23 cellular contexts compared by ENCODE assay signal in genomic region chr17:78108726-78109488, GRCh38. TPM values are rescaled to one million over a fixed set of nuclear protein-coding genes. Genes with fewer than 3 reads are reported as not detected.
A peak's percentile ranks its signal among the peaks of the same experiment; 100 is the strongest.
DNase-seq lines count a peak whose midpoint lies in the region; ATAC-seq and TF ChIP-seq lines count a peak whose summit lies in the region.
"Had no signal": no experiment of that assay in that cellular context is flagged by ENCODE, and none has a peak within 500 bp of the region (broad histone marks: within the 10 kb centered on the region; RNA-seq: fewer than 3 reads in every experiment).

No MANE protein-coding gene starts in this region.

- POLR2A ChIA-PET in HCT116 (lab: Charles Lee), result no interaction called here

- H3K4me1 ChIP-seq in HCT116 (ENCODE audit: control insufficient read depth in 1 of 2, insufficient read depth in 2 of 2, low read length in 2 of 2) (peaks cover 0 to 4% of the 10 kb centered on the region in 2 experiments; a peak in 1 of 4 replicates), osteoblast (ENCODE audit: insufficient read depth, low read length) (no peaks in the 10 kb centered on the region)
- peaks cover 16% of the 10 kb centered on the region for H3K4me1 ChIP-seq in effector memory CD4-positive, alpha-beta T cell (ENCODE audit: control insufficient read depth, insufficient read depth, low read length, poor library complexity, severe bottlenecking)
- H3K4me1 ChIP-seq: pancreas had no signal

- TF ChIP-seq RAD21 in HCT116 (IDR thresholded peaks at IDR 0.05; ENCODE audit: low read depth), result no peak

- H3K79me2 ChIP-seq in HCT116 (ENCODE audit: insufficient read depth, low read length) (no peaks in the 10 kb centered on the region), osteoblast (ENCODE audit: insufficient read depth, low read length) (no peaks in the 10 kb centered on the region)

- H4K20me1 ChIP-seq in HCT116 (ENCODE audit: insufficient read depth) (no peaks in the 10 kb centered on the region), osteoblast (ENCODE audit: insufficient read depth, low read length) (no peaks in the 10 kb centered on the region)

- TF ChIP-seq CTCF in HCT116 (IDR thresholded peaks at IDR 0.05 in 2 of 3, conservative IDR thresholded peaks at IDR 0.05 in 1 of 3; ENCODE audit: borderline replicate concordance in 1 of 3, insufficient read depth in 1 of 3, low read depth in 2 of 3, low read length in 2 of 3), result no peak
- no peak for TF ChIP-seq CTCF in osteoblast (IDR thresholded peaks at IDR 0.05; ENCODE audit: extremely low read depth, low read depth, low read length)

- CTCF ChIA-PET in HCT116 (lab: Charles Lee), result interaction anchor here (1.2 to 2.3 kb wide), 3 partner anchors 28 to 142 kb away, joined by 3 to 10 read pairs (median 3); no protein-coding TSS in a partner anchor

- no peak overlapping the region for H3K4me2 ChIP-seq in HCT116 (ENCODE audit: low read length)
- H3K4me2 ChIP-seq in osteoblast (ENCODE audit: insufficient read depth, low read length), result no peak overlapping the region
- H3K4me2 ChIP-seq: smooth muscle cell had no signal

- H3K27me3 ChIP-seq in HCT116 (ENCODE audit: insufficient read depth, low read length), result no peaks in the 10 kb centered on the region
- peaks cover 8% of the 10 kb centered on the region for H3K27me3 ChIP-seq in osteoblast (ENCODE audit: insufficient read depth, low read length)
- no peaks in the 10 kb centered on the region for H3K27me3 ChIP-seq in effector memory CD4-positive, alpha-beta T cell (replicated peaks; ENCODE audit: control insufficient read depth, insufficient read depth, low read length, poor library complexity, severe bottlenecking)
- H3K27me3 ChIP-seq: pancreas, Peyer's patch had no signal

- H3K4me3 ChIP-seq in HCT116 (replicated peaks in 1 of 2; ENCODE audit: low read depth in 1 of 2, low read length in 2 of 2), result no peak overlapping the region
- no peak overlapping the region for H3K4me3 ChIP-seq in osteoblast (ENCODE audit: insufficient read depth, low read length)
- no peak overlapping the region for H3K4me3 ChIP-seq in effector memory CD4-positive, alpha-beta T cell (ENCODE audit: insufficient read depth, low read depth, low read length, poor library complexity, severe bottlenecking)
- H3K4me3 ChIP-seq: pancreas, Peyer's patch, smooth muscle cell had no signal

- TF ChIP-seq POLR2A in HCT116 (IDR thresholded peaks at IDR 0.05; ENCODE audit: borderline replicate concordance, extremely low read depth, insufficient read depth, insufficient read length), result no peak

- no peaks in the 10 kb centered on the region for H3K9me3 ChIP-seq in HCT116 (ENCODE audit: control insufficient read depth in 1 of 2, insufficient read depth in 1 of 2, low read depth in 1 of 2, low read length in 2 of 2)
- H3K9me3 ChIP-seq in osteoblast (ENCODE audit: low read depth, low read length), result no peaks in the 10 kb centered on the region
- H3K9me3 ChIP-seq in effector memory CD4-positive, alpha-beta T cell (ENCODE audit: control insufficient read depth, low read length), result no peaks in the 10 kb centered on the region
- H3K9me3 ChIP-seq: pancreas, Peyer's patch had no signal

- no peak for DNase-seq in activated CD4-positive, alpha-beta T cell treated with anti-CD3 and anti-CD28 coated beads, Interleukin-2, amount 10 ng/mL, durations not matched to agents 24 days and 14 days
- DNase-seq in activated CD4-positive, alpha-beta T cell treated with anti-CD3 and anti-CD28 coated beads for 4 hours, result no peak
- DNase-seq in HCT116 (ENCODE audit: low read depth, low spot score) (no peak), cerebellar nuclear complex (lab: John Stamatoyannopoulos, UW) (peak; percentile 62 to 78), osteoblast (ENCODE audit: insufficient read length, low spot score, missing footprints) (peak; percentile 45)
- DNase-seq in effector memory CD4-positive, alpha-beta T cell, result no peak
- DNase-seq in activated CD8-positive, alpha-beta memory T cell treated with anti-CD3 and anti-CD28 coated beads, Interleukin-2, amount 50 U/mL, for 4 hours, result no peak
- DNase-seq: activated naive CD4-positive, alpha-beta T cell; DND-41; effector CD8-positive, alpha-beta T cell; Kasumi-1; NCI-H2171; NCI-H774; stimulated activated naive CD4-positive, alpha-beta T cell; SW 1271 had no signal

- H3K27me3 Mint-ChIP-seq in activated CD4-positive, alpha-beta T cell treated with anti-CD3 and anti-CD28 coated beads, Interleukin-2, amount 10 ng/mL, durations not matched to agents 24 days and 14 days, result no peaks in the 10 kb centered on the region

- TSS peak; percentile 10 for BruUV-seq in HCT116 (replicated peaks; lab: Mats Ljungman, UMichigan)

- ATAC-seq in HCT116, result no peak
- no peak for ATAC-seq in HG02642 (IDR thresholded peaks at IDR 0.05; ENCODE audit: poor library complexity, unreplicated experiment)
- ATAC-seq: pancreas had no signal

- H3K4me1 Mint-ChIP-seq in activated CD4-positive, alpha-beta T cell treated with anti-CD3 and anti-CD28 coated beads, Interleukin-2, amount 10 ng/mL, durations not matched to agents 24 days and 14 days, result peaks cover 25% of the 10 kb centered on the region

- H3K9me2 ChIP-seq in HCT116 (ENCODE audit: insufficient read depth), result no peaks in the 10 kb centered on the region

- H3K4me3 Mint-ChIP-seq in activated CD4-positive, alpha-beta T cell treated with anti-CD3 and anti-CD28 coated beads, Interleukin-2, amount 10 ng/mL, durations not matched to agents 24 days and 14 days, result no peak overlapping the region

- H3K36me3 Mint-ChIP-seq in activated CD4-positive, alpha-beta T cell treated with anti-CD3 and anti-CD28 coated beads, Interleukin-2, amount 10 ng/mL, durations not matched to agents 24 days and 14 days (ENCODE audit: low read depth), result peaks cover 50% of the 10 kb centered on the region

- H3K36me3 ChIP-seq in HCT116 (ENCODE audit: control insufficient read depth in 1 of 2, insufficient read depth in 2 of 2, low read length in 2 of 2), result no peaks in the 10 kb centered on the region; a peak in 1 of 4 replicates
- H3K36me3 ChIP-seq in osteoblast (ENCODE audit: insufficient read depth, low read length), result peaks cover 1% of the 10 kb centered on the region
- H3K36me3 ChIP-seq in effector memory CD4-positive, alpha-beta T cell (ENCODE audit: control insufficient read depth, insufficient read depth, low read length), result peaks cover 58% of the 10 kb centered on the region
- H3K36me3 ChIP-seq: pancreas had no signal

- peak overlapping the region; percentile 41 for H3K27ac Mint-ChIP-seq in activated CD4-positive, alpha-beta T cell treated with anti-CD3 and anti-CD28 coated beads, Interleukin-2, amount 10 ng/mL, durations not matched to agents 24 days and 14 days

- H2AFZ ChIP-seq in HCT116 (ENCODE audit: low read depth, low read length, poor library complexity, severe bottlenecking) (no peak overlapping the region), osteoblast (ENCODE audit: low read length) (no peak overlapping the region)

- RAD21 ChIA-PET in HCT116 (lab: Charles Lee; ENCODE audit: low non-redundant PET in 1 of 2, low total read pairs in 2 of 2, uncharacterized antibody in 2 of 2, unreplicated experiment in 2 of 2), result no interaction called here

- intact Hi-C loops in activated CD4-positive, alpha-beta T cell treated with anti-CD3 and anti-CD28 coated beads, Interleukin-2, amount 10 ng/mL, durations not matched to agents 24 days and 14 days (cut with micrococcal nuclease), result no loop called here
- intact Hi-C loops in HCT116 (cut with micrococcal nuclease), result no loop called here

- no peak overlapping the region for H3K9ac ChIP-seq in HCT116 (ENCODE audit: low read length)

- no peaks in the 10 kb centered on the region for H3K9me3 Mint-ChIP-seq in activated CD4-positive, alpha-beta T cell treated with anti-CD3 and anti-CD28 coated beads, Interleukin-2, amount 10 ng/mL, durations not matched to agents 24 days and 14 days

- H3K27ac ChIP-seq in HCT116 (ENCODE audit: low read depth, low read length) (no peak overlapping the region), osteoblast (ENCODE audit: low read depth, low read length) (no peak overlapping the region)
- H3K27ac ChIP-seq in effector memory CD4-positive, alpha-beta T cell (ENCODE audit: insufficient read depth, low read length, poor library complexity, severe bottlenecking), result no peak overlapping the region
- H3K27ac ChIP-seq: 22Rv1, C4-2B, pancreas, Peyer's patch had no signal

TF ChIP-seq in HCT116, 20 proteins besides CTCF, POLR2A, EP300 and RAD21:
- TF ChIP-seq POLR2AphosphoS5 (IDR thresholded peaks at IDR 0.05; ENCODE audit: low read depth, low read length) (no peak), ZBTB33 (IDR thresholded peaks at IDR 0.05; ENCODE audit: extremely low read depth, insufficient replicate concordance, low read length) (no peak)
TF ChIP-seq in HCT116: peak in this region for 0.

RNA-seq across cellular contexts. Expression of gene TMC6, which starts 19.6 kb away (rescaled TPM):
- total RNA-seq in activated CD4-positive, alpha-beta T cell treated with anti-CD3 and anti-CD28 coated beads, Interleukin-2, amount 10 ng/mL, durations not matched to agents 24 days and 14 days, result 250 and 251 TPM in 2 replicates
- 142 TPM for total RNA-seq in HCT116 (2021; ENCODE audit: unreplicated experiment)
- polyA plus RNA-seq in HCT116 (2012), result 93.2 and 96.7 TPM in 2 replicates
- under 0.01 TPM in 1 of 2 replicates, not detected in the other for total RNA-seq in osteoblast

RNA-seq across cellular contexts. Expression of gene TMC8, which starts 21.7 kb away (rescaled TPM):
- 231 and 234 TPM in 2 replicates for total RNA-seq in activated CD4-positive, alpha-beta T cell treated with anti-CD3 and anti-CD28 coated beads, Interleukin-2, amount 10 ng/mL, durations not matched to agents 24 days and 14 days
- total RNA-seq in HCT116 (2021; ENCODE audit: unreplicated experiment), result 7.8 TPM
- polyA plus RNA-seq in HCT116 (2012), result 4.7 and 6.0 TPM in 2 replicates
- not detected in 2 replicates for total RNA-seq in osteoblast

RNA-seq across cellular contexts. Expression of gene C17orf99, which starts 37.3 kb away (rescaled TPM):
- total RNA-seq in activated CD4-positive, alpha-beta T cell treated with anti-CD3 and anti-CD28 coated beads, Interleukin-2, amount 10 ng/mL, durations not matched to agents 24 days and 14 days, result not detected in 2 replicates
- total RNA-seq in HCT116 (2021; ENCODE audit: unreplicated experiment), result not detected
- polyA plus RNA-seq in HCT116 (2012), result not detected in 2 replicates
- not detected in 2 replicates for total RNA-seq in osteoblast
- total RNA-seq: activated CD8-positive, alpha-beta memory T cell treated with anti-CD3 and anti-CD28 coated beads for 36 hours; mononuclear cell; pancreas; smooth muscle cell had no signal
- polyA plus RNA-seq: pancreas had no signal

RNA-seq across cellular contexts. Expression of gene SYNGR2, which starts 59.5 kb away (rescaled TPM):
- 123 and 125 TPM in 2 replicates for total RNA-seq in activated CD4-positive, alpha-beta T cell treated with anti-CD3 and anti-CD28 coated beads, Interleukin-2, amount 10 ng/mL, durations not matched to agents 24 days and 14 days
- total RNA-seq in HCT116 (2021; ENCODE audit: unreplicated experiment), result 148 TPM
- 159 and 197 TPM in 2 replicates for polyA plus RNA-seq in HCT116 (2012)
- total RNA-seq in osteoblast, result 1.5 and 3.3 TPM in 2 replicates

Comparison
In these comparisons a context has a peak if more than half of its experiments do, and no peak if none do; other contexts are left out.
1. DNase-seq: peak in cerebellar nuclear complex (2 of 2) and osteoblast (single experiment); none in activated CD4-positive, alpha-beta T cell treated with anti-CD3 and anti-CD28 coated beads, Interleukin-2, amount 10 ng/mL, durations not matched to agents 24 days and 14 days (single experiment), activated CD4-positive, alpha-beta T cell treated with anti-CD3 and anti-CD28 coated beads for 4 hours (0 of 2), HCT116 (single experiment), effector memory CD4-positive, alpha-beta T cell (0 of 3) and activated CD8-positive, alpha-beta memory T cell treated with anti-CD3 and anti-CD28 coated beads, Interleukin-2, amount 50 U/mL, for 4 hours (single experiment).
2. RNA of gene TMC6, which starts 19.6 kb away (total RNA-seq): 250 to 251 TPM in activated CD4-positive, alpha-beta T cell treated with anti-CD3 and anti-CD28 coated beads, Interleukin-2, amount 10 ng/mL, durations not matched to agents 24 days and 14 days and 142 TPM in HCT116 (single experiment); under 0.01 TPM in osteoblast; every median in the first group is over 100 times any median in the second.
3. RNA of gene TMC8, which starts 21.7 kb away (total RNA-seq): 231 to 234 TPM in activated CD4-positive, alpha-beta T cell treated with anti-CD3 and anti-CD28 coated beads, Interleukin-2, amount 10 ng/mL, durations not matched to agents 24 days and 14 days; 7.8 TPM in HCT116 (single experiment) and not detected in osteoblast; every median in the first group is over 10 times any median in the second.